ENCODE assay signal across 25 cellular contexts in the genomic region with DNA sequence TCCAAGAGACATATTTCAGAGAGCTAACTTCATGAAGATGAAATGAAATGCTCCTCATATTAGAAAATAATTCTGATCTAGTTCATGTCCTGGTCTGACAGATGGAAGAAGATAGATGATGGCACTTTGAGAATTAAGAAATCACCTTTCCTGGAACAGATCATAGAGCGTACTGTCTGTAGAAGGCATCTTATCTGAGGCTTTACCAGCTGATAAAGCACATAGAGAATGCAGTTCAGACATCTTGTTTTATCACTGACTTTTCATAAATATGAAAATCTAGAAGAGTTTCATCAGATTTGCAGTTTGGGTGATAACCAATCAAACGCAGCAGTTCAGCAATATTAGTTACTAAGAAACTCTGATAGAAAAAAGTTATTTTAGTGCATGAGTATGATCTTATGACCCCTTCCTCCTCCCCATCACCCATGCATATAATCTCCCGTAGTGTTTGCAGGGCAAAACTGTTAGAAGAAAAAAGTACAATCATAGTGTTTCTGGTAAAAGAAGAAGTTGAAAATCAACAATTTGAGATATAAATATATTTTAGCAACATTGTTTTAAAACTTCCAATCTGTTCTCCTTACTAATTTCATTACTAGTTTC.
"Had no signal": no experiment of that assay in that cellular context is flagged by ENCODE, and none has a peak within 500 bp of the region (broad histone marks: within the 10 kb centered on the region; RNA-seq: fewer than 3 reads in every experiment).

No MANE protein-coding gene starts in this region.

- H3K27me3 Mint-ChIP-seq: activated CD4-positive, alpha-beta memory T cell treated with anti-CD3 and anti-CD28 coated beads, Interleukin-2, amount 10 ng/mL, durations not matched to agents 7 days and 5 days; activated CD4-positive, alpha-beta T cell treated with anti-CD3 and anti-CD28 coated beads for 36 hours; activated naive CD8-positive, alpha-beta T cell; activated T-helper 17 cell treated with anti-CD3 and anti-CD28 coated beads, Interleukin-2, amount 50 U/mL, for 72 hours; T-cell had no signal

- H3K27ac Mint-ChIP-seq: activated CD4-positive, alpha-beta memory T cell treated with anti-CD3 and anti-CD28 coated beads, Interleukin-2, amount 10 ng/mL, durations not matched to agents 7 days and 5 days; activated CD4-positive, alpha-beta T cell treated with anti-CD3 and anti-CD28 coated beads for 36 hours; activated naive CD4-positive, alpha-beta T cell treated with anti-CD3 and anti-CD28 coated beads for 36 hours; activated naive CD8-positive, alpha-beta T cell; activated T-helper 17 cell treated with anti-CD3 and anti-CD28 coated beads, Interleukin-2, amount 50 U/mL, for 72 hours; T-cell had no signal

- H3K4me1 Mint-ChIP-seq: activated CD4-positive, alpha-beta memory T cell treated with anti-CD3 and anti-CD28 coated beads, Interleukin-2, amount 10 ng/mL, durations not matched to agents 7 days and 5 days; activated CD4-positive, alpha-beta T cell treated with anti-CD3 and anti-CD28 coated beads for 36 hours; activated T-helper 17 cell treated with anti-CD3 and anti-CD28 coated beads, Interleukin-2, amount 50 U/mL, for 72 hours; T-cell had no signal

- H3K27me3 ChIP-seq: brain microvascular endothelial cell, cardiac muscle cell, MG63 had no signal

- H3K4me3 Mint-ChIP-seq: activated CD4-positive, alpha-beta memory T cell treated with anti-CD3 and anti-CD28 coated beads, Interleukin-2, amount 10 ng/mL, durations not matched to agents 7 days and 5 days; activated CD4-positive, alpha-beta T cell treated with anti-CD3 and anti-CD28 coated beads for 36 hours; activated naive CD4-positive, alpha-beta T cell treated with anti-CD3 and anti-CD28 coated beads for 36 hours; activated naive CD8-positive, alpha-beta T cell; activated T-helper 17 cell treated with anti-CD3 and anti-CD28 coated beads, Interleukin-2, amount 50 U/mL, for 72 hours; T-cell had no signal

- H3K4me3 ChIP-seq: cardiac muscle cell, MG63, PC-9 had no signal

- H3K4me2 ChIP-seq: KMS-11, PC-9 had no signal

- H3K9me3 Mint-ChIP-seq: activated T-helper 17 cell treated with anti-CD3 and anti-CD28 coated beads, Interleukin-2, amount 50 U/mL, for 72 hours had no signal

- H3K36me3 Mint-ChIP-seq: activated naive CD8-positive, alpha-beta T cell; T-cell had no signal

- H3K36me3 ChIP-seq: brain microvascular endothelial cell, cardiac muscle cell, MG63 had no signal

- FAIRE-seq: TTC549 had no signal

- ATAC-seq: activated CD4-positive, alpha-beta T cell treated with anti-CD3 and anti-CD28 coated beads for 36 hours; activated T-helper 17 cell treated with anti-CD3 and anti-CD28 coated beads, Interleukin-2, amount 50 U/mL, for 72 hours; T-cell had no signal

- H3K27ac ChIP-seq: brain microvascular endothelial cell, cardiac muscle cell, KMS-11, PC-9 had no signal

- DNase-seq: activated CD4-positive, alpha-beta memory T cell treated with anti-CD3 and anti-CD28 coated beads, Interleukin-2, amount 10 ng/mL, durations not matched to agents 7 days and 5 days; activated CD4-positive, alpha-beta T cell treated with anti-CD3 and anti-CD28 coated beads for 36 hours; activated CD4-positive, alpha-beta T cell treated with anti-CD3 and anti-CD28 coated beads, Interleukin-2, amount 50 U/mL, for 1 hour; activated CD4-positive, CD25-positive, alpha-beta regulatory T cell; activated gamma-delta T cell; activated naive CD4-positive, alpha-beta T cell treated with anti-CD3 and anti-CD28 coated beads for 36 hours; activated T-cell treated with anti-CD3 and anti-CD28 coated beads for 4 hours; activated T-cell treated with anti-CD3 and anti-CD28 coated beads, Interleukin-2, amount 50 U/mL, for 48 hours; brain microvascular endothelial cell; MG63; NCI-H1930; NCI-H2171; NCI-H2227 treated with DMSO at 0.1 percent for 48 hours; NCI-H526 treated with DMSO at 0.1 percent for 48 hours; NK-92 treated with Interleukin-12 subunit alpha and Interleukin-12 subunit beta, amount 100 ng/mL, for 24 hours; PC-9; SIG-M5; T-cell; T-helper 2 cell; T1000 had no signal
